Comparison of ENCODE assay signal across 23 cellular contexts in genomic region chr17:82640046-82640445, GRCh38. TPM values are rescaled to one million over a fixed set of nuclear protein-coding genes. Genes with fewer than 3 reads are reported as not detected.
DNase-seq lines count a peak whose midpoint lies in the region; ATAC-seq, FAIRE-seq and TF ChIP-seq lines count a peak whose summit lies in the region.
"Had no signal": no experiment of that assay in that cellular context is flagged by ENCODE, and none has a peak within 500 bp of the region (broad histone marks: within the 10 kb centered on the region; RNA-seq: fewer than 3 reads in every experiment).

No MANE protein-coding gene starts in this region.

- no peak overlapping the region for H2BK12ac ChIP-seq in neuronal stem cell (ENCODE audit: low read length)

- H3K18ac ChIP-seq in neuronal stem cell (ENCODE audit: low read length) = no peak overlapping the region

- no peak overlapping the region for H2AK5ac ChIP-seq in neuronal stem cell (ENCODE audit: low read depth, low read length)

- H3K27ac ChIP-seq in A549 = no peak overlapping the region
- H3K27ac ChIP-seq in neuronal stem cell (replicated peaks; ENCODE audit: low read length) = no peak overlapping the region
- H3K27ac ChIP-seq: KMS-11, Peyer's patch had no signal

- H2BK15ac ChIP-seq in neuronal stem cell (ENCODE audit: low read length) = no peak overlapping the region

- WGBS in A549 (ENCODE audit: missing lambda C conversion rate) = 99% methylated on average over 5 of the region's 5 CpGs
- no CpG with 5 or more reads among the region's 5 CpGs for WGBS in neuronal stem cell (ENCODE audit: extremely low coverage in 2 of 2, insufficient read length in 2 of 2, insufficient replicate concordance in 1 of 2), 2 donors

- H4K91ac ChIP-seq in neuronal stem cell (ENCODE audit: low read depth, low read length, poor library complexity) = peak overlapping the region; percentile 7

- peaks cover 29 to 87% of the 10 kb centered on the region in 2 donors for H3K36me3 ChIP-seq in neuronal stem cell (replicated peaks in 1 of 2; ENCODE audit: control insufficient read depth in 2 of 2, insufficient read depth in 2 of 2, low read length in 2 of 2)

- H2AFZ ChIP-seq in neuronal stem cell (ENCODE audit: low read length) = no peak overlapping the region

- H3K4me1 Mint-ChIP-seq in endothelial cell (ENCODE audit: unreplicated experiment) = peaks cover 15% of the 10 kb centered on the region

- TF ChIP-seq EP300 in A549 (IDR thresholded peaks at IDR 0.05) = no peak

- peak; percentile 12 to 43; a peak in 3 of 6 replicates for ATAC-seq in A549
- ATAC-seq in HG03135 (IDR thresholded peaks at IDR 0.05; ENCODE audit: unreplicated experiment) = no peak
- ATAC-seq: GM12878, Right ventricle myocardium inferior had no signal

- no peak overlapping the region for H4K8ac ChIP-seq in neuronal stem cell (ENCODE audit: low read depth, low read length)

- H3K23ac ChIP-seq in neuronal stem cell (ENCODE audit: low read depth, low read length, poor library complexity) = no peak overlapping the region

- TF ChIP-seq CTCF in A549 (IDR thresholded peaks at IDR 0.05) (no peak), endothelial cell (IDR thresholded peaks at IDR 0.05; ENCODE audit: unreplicated experiment) (no peak), foreskin fibroblast (IDR thresholded peaks at IDR 0.05; ENCODE audit: low read depth, low read length) (no peak)

- H3K27me3 ChIP-seq in neuronal stem cell (ENCODE audit: control insufficient read depth in 3 of 3, insufficient read depth in 3 of 3, low read depth in 1 of 3, low read length in 3 of 3) = no peaks in the 10 kb centered on the region
- H3K27me3 ChIP-seq: BE2C, Peyer's patch had no signal

- H3K14ac ChIP-seq in neuronal stem cell (ENCODE audit: low read length) = no peak overlapping the region

- peaks cover 46% of the 10 kb centered on the region for H3K36me3 Mint-ChIP-seq in endothelial cell (ENCODE audit: low read depth, unreplicated experiment)

- peaks cover 10% of the 10 kb centered on the region for H3K79me1 ChIP-seq in neuronal stem cell (ENCODE audit: low read depth, low read length)

- no peaks in the 10 kb centered on the region for H3K9me3 Mint-ChIP-seq in endothelial cell (ENCODE audit: unreplicated experiment)

- no peak overlapping the region for H3K27ac Mint-ChIP-seq in endothelial cell (ENCODE audit: unreplicated experiment)
- H3K27ac Mint-ChIP-seq: CD4-positive, alpha-beta memory T cell had no signal

- CTCF ChIA-PET in A549 (lab: Yijun Ruan, JAX) = interaction anchor here (0.6 to 1.0 kb wide), 3 partner anchors 29 to 135 kb away, joined by 3 read pairs; no protein-coding TSS in a partner anchor

- H3K9ac ChIP-seq in neuronal stem cell (ENCODE audit: low read depth, low read length, poor library complexity) = no peak overlapping the region
- H3K9ac ChIP-seq: KMS-11 had no signal

- POLR2A ChIA-PET in A549 (lab: Yijun Ruan, JAX) = no interaction called here

- H2BK5ac ChIP-seq in neuronal stem cell (ENCODE audit: low read length) = no peak overlapping the region

- peak overlapping the region; percentile 31 for H3K4me3 Mint-ChIP-seq in endothelial cell (ENCODE audit: unreplicated experiment)

- H3K9me3 ChIP-seq in A549 = no peaks in the 10 kb centered on the region
- H3K9me3 ChIP-seq in neuronal stem cell (replicated peaks in 1 of 2; ENCODE audit: control insufficient read depth in 2 of 2, insufficient read depth in 1 of 2, low read depth in 1 of 2, low read length in 2 of 2) = peaks cover 0 to 10% of the 10 kb centered on the region in 2 donors
- H3K9me3 ChIP-seq: BE2C, Peyer's patch had no signal

- no peak for FAIRE-seq in A549 (lab: Jason Lieb, UNC)
- FAIRE-seq: GM12878, GM19239 had no signal

- peaks cover 2% of the 10 kb centered on the region for H3K27me3 Mint-ChIP-seq in endothelial cell (ENCODE audit: unreplicated experiment)
- H3K27me3 Mint-ChIP-seq: CD4-positive, alpha-beta memory T cell had no signal

- H3K4ac ChIP-seq in neuronal stem cell (ENCODE audit: low read length) = no peak overlapping the region

- TF ChIP-seq POLR2A in A549 (IDR thresholded peaks at IDR 0.05; ENCODE audit: low read length) = no peak

- no peak overlapping the region for H3K4me3 ChIP-seq in A549
- no peak overlapping the region for H3K4me3 ChIP-seq in neuronal stem cell (ENCODE audit: low read length in 2 of 2)
- H3K4me3 ChIP-seq in foreskin fibroblast (ENCODE audit: low read depth in 1 of 2, low read length in 2 of 2) = no peak overlapping the region
- H3K4me3 ChIP-seq: GM12878, Peyer's patch had no signal

- H3K4me2 ChIP-seq in A549 (no peak overlapping the region), neuronal stem cell (ENCODE audit: insufficient read depth, low read length, poor library complexity, severe bottlenecking) (no peak overlapping the region)
- H3K4me2 ChIP-seq: KMS-11 had no signal

- TF ChIP-seq RAD21 in A549 (conservative IDR thresholded peaks at IDR 0.05 in 1 of 2, IDR thresholded peaks at IDR 0.05 in 1 of 2) = no peak

- H3K4me1 ChIP-seq in A549 = peaks cover under 1% of the 10 kb centered on the region; the same call in 2 of the 3 replicates
- no peaks in the 10 kb centered on the region for H3K4me1 ChIP-seq in neuronal stem cell (ENCODE audit: control insufficient read depth in 2 of 2, insufficient read depth in 1 of 2, low read depth in 1 of 2, low read length in 2 of 2)
- H3K4me1 ChIP-seq: BE2C, Peyer's patch had no signal

- H2BK120ac ChIP-seq in neuronal stem cell (ENCODE audit: low read depth, low read length) = no peak overlapping the region

- DNase-seq in A549 (ENCODE audit: low read depth in 1 of 2, low spot score in 1 of 2) (no peak), Kasumi-1 (lab: John Stamatoyannopoulos, UW) (peak; percentile 75 to 82), endothelial cell (ENCODE audit: low spot score) (no peak), neuronal stem cell (ENCODE audit: low spot score) (no peak), foreskin fibroblast (no peak), DMS153 treated with DMSO at 0.1 percent for 48 hours (lab: John Stamatoyannopoulos, UW; ENCODE audit: unreplicated experiment) (no peak)
- DNase-seq in activated CD8-positive, alpha-beta memory T cell treated with anti-CD3 and anti-CD28 coated beads, Interleukin-2, amount 50 U/mL, for 4 hours = no peak
- DNase-seq: 8988T; BE2C; CD4-positive, alpha-beta memory T cell; DMS153; GOT3; NCI-H1417; NCI-H187; NCI-H345; NCI-H526 treated with DMSO at 0.1 percent for 48 hours; NK-92 treated with Interleukin-12 subunit alpha and Interleukin-12 subunit beta, amount 100 ng/mL, for 24 hours; Peyer's patch had no signal

TF ChIP-seq in A549, 52 proteins besides CTCF, POLR2A, EP300 and RAD21:
- TF ChIP-seq, protein P1, sequence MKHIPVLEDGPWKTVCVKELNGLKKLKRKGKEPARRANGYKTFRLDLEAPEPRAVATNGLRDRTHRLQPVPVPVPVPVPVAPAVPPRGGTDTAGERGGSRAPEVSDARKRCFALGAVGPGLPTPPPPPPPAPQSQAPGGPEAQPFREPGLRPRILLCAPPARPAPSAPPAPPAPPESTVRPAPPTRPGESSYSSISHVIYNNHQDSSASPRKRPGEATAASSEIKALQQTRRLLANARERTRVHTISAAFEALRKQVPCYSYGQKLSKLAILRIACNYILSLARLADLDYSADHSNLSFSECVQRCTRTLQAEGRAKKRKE (CRISPR knock-in tag; IDR thresholded peaks at IDR 0.05; ENCODE audit: low read depth) = no peak
- no peak for TF ChIP-seq JUN (IDR thresholded peaks at IDR 0.05)
- TF ChIP-seq EHF (CRISPR knock-in tag; IDR thresholded peaks at IDR 0.05) = no peak
TF ChIP-seq in A549: peak in this region for 0.

RNA-seq across cellular contexts. Expression of gene WDR45B, which starts 8.2 kb away (rescaled TPM):
- polyA plus RNA-seq in A549 (2011; rRNA removed) (124 and 138 TPM in 2 replicates), A549 (2017; fragmentation: RNase III; extraction: RNeasy Plus Mini Kit Qiagen cat#74134 plus additional on column Dnase treatment) (88.2 to 94.0 TPM (median 89.6 TPM) in 3 replicates)
- polyA plus RNA-seq in A549 (2012; cell fraction: cytosol; rRNA removed) = 98.5 and 120 TPM in 2 replicates
- 88.3 and 111 TPM in 2 replicates for polyA plus RNA-seq in A549 (2012; cell fraction: nucleus; rRNA removed)
- polyA minus RNA-seq in A549 (2011; rRNA and poly(A)+ RNA removed) = 69.5 and 82.7 TPM in 2 replicates
- total RNA-seq in endothelial cell (ENCODE audit: unreplicated experiment) = 74.1 TPM
- 67.8 TPM for polyA plus RNA-seq in neuronal stem cell (2013, experiment 1 of 2)
- 69.8 TPM for polyA plus RNA-seq in neuronal stem cell (2013, experiment 2 of 2)

RNA-seq across cellular contexts. Expression of gene RAB40B, which starts 58.5 kb away (rescaled TPM):
- polyA plus RNA-seq in A549 (2011; rRNA removed) = 5.6 and 5.8 TPM in 2 replicates
- 16.0 and 21.6 TPM in 2 replicates for polyA plus RNA-seq in A549 (2012; cell fraction: cytosol; rRNA removed)
- 20.0 and 20.9 TPM in 2 replicates for polyA plus RNA-seq in A549 (2012; cell fraction: nucleus; rRNA removed)
- polyA plus RNA-seq in A549 (2017; fragmentation: RNase III; extraction: RNeasy Plus Mini Kit Qiagen cat#74134 plus additional on column Dnase treatment) = 6.1 to 9.9 TPM (median 9.4 TPM) in 3 replicates
- polyA minus RNA-seq in A549 (2011; rRNA and poly(A)+ RNA removed) = 1.7 and 2.5 TPM in 2 replicates
- total RNA-seq in endothelial cell (ENCODE audit: unreplicated experiment) = 6.7 TPM
- polyA plus RNA-seq in neuronal stem cell (2013, experiment 1 of 2) = 9.4 TPM
- polyA plus RNA-seq in neuronal stem cell (2013, experiment 2 of 2) = 10.4 TPM

Comparison
In these comparisons a context has a peak if more than half of its experiments do, and no peak if none do; other contexts are left out.
1. DNase-seq: peak in Kasumi-1 (2 of 2); none in A549 (0 of 2), endothelial cell (single experiment), neuronal stem cell (single experiment), foreskin fibroblast (0 of 2), activated CD8-positive, alpha-beta memory T cell treated with anti-CD3 and anti-CD28 coated beads, Interleukin-2, amount 50 U/mL, for 4 hours (single experiment) and DMS153 treated with DMSO at 0.1 percent for 48 hours (single experiment).